In genomic region chr6:155117266-155117665, GRCh38 we compare ENCODE assay signal across 16 cellular contexts.
A peak's percentile ranks its signal among the peaks of the same experiment; 100 is the strongest.
DNase-seq lines count a peak whose midpoint lies in the region; ATAC-seq, FAIRE-seq and TF ChIP-seq lines count a peak whose summit lies in the region.
"Had no signal": no experiment of that assay in that cellular context is flagged by ENCODE, and none has a peak within 500 bp of the region (broad histone marks: within the 10 kb centered on the region; RNA-seq: fewer than 3 reads in every experiment).

No MANE protein-coding gene starts in this region.

- H3K27me3 Mint-ChIP-seq in MCF 10A (ENCODE audit: insufficient read depth, unreplicated experiment): peaks cover 14% of the 10 kb centered on the region
- H3K27me3 Mint-ChIP-seq in type B pancreatic cell: peaks cover 4% of the 10 kb centered on the region

- CTCF ChIA-PET in MCF 10A (lab: Yijun Ruan, JAX): interaction anchor here (1.0 kb wide), 2 partner anchors 11 to 189 kb away, joined by 3 to 5 read pairs; no protein-coding TSS in a partner anchor

- peaks cover 9% of the 10 kb centered on the region for H3K4me1 Mint-ChIP-seq in MCF 10A (ENCODE audit: insufficient read depth, unreplicated experiment)
- H3K4me1 Mint-ChIP-seq in type B pancreatic cell (ENCODE audit: unreplicated experiment): peaks cover 26% of the 10 kb centered on the region

- no peaks in the 10 kb centered on the region for H3K27me3 ChIP-seq in breast epithelium
- H3K27me3 ChIP-seq in right lobe of liver: no peaks in the 10 kb centered on the region
- H3K27me3 ChIP-seq: uterus had no signal

- H3K4me3 Mint-ChIP-seq in MCF 10A (ENCODE audit: unreplicated experiment) (no peak overlapping the region), type B pancreatic cell (no peak overlapping the region)
- H3K4me3 Mint-ChIP-seq: brain had no signal

- H3K36me3 Mint-ChIP-seq in MCF 10A (ENCODE audit: insufficient read depth, unreplicated experiment) (peaks cover 4% of the 10 kb centered on the region), type B pancreatic cell (no peaks in the 10 kb centered on the region)

- 90% methylated on average over 13 of the region's 14 CpGs for WGBS in right lobe of liver (ENCODE audit: insufficient coverage, low coverage, low lambda C conversion rate, missing lambda C conversion rate)

- ATAC-seq in right lobe of liver: no peak
- ATAC-seq: mucosa of descending colon had no signal

- H3K9ac ChIP-seq in SK-N-MC (ENCODE audit: insufficient read length): no peak overlapping the region

- no TSS peak for BruUV-seq in MCF 10A (replicated peaks; lab: Mats Ljungman, UMichigan)

- POLR2A ChIA-PET in MCF 10A (lab: Yijun Ruan, JAX): no interaction called here

- TF ChIP-seq POLR2A in breast epithelium (IDR thresholded peaks at IDR 0.05): no peak
- no peak for TF ChIP-seq POLR2A in right lobe of liver (IDR thresholded peaks at IDR 0.05)

- peak; percentile 38 for DNase-seq in MCF 10A (ENCODE audit: unreplicated experiment)
- no peak for DNase-seq in breast epithelium (ENCODE audit: low spot score in 2 of 2)
- DNase-seq in SK-N-MC (ENCODE audit: low read depth, low spot score): no peak
- DNase-seq in fibroblast of peridontal ligament (ENCODE audit: extremely low read depth): peak; percentile 91
- no peak for DNase-seq in urothelium cell line (ENCODE audit: low spot score)
- no peak for DNase-seq in type B pancreatic cell (ENCODE audit: extremely low spot score, unreplicated experiment)
- DNase-seq in activated effector memory CD4-positive, alpha-beta T cell treated with Interleukin-2 at 50 U/mL for 16 hours: no peak
- DNase-seq in right lobe of liver: no peak
- DNase-seq: GOT3; mucosa of descending colon; NCI-H1436 treated with DMSO at 0.1 percent for 48 hours; SIG-M5; stimulated activated CD4-positive, alpha-beta T cell treated with anti-CD3 and anti-CD28 coated beads, Interleukin-1b, Interleukin-23, amount 100 ng/mL, for 48 hours; uterus had no signal

- H3K4me3 ChIP-seq in breast epithelium: no peak overlapping the region
- H3K4me3 ChIP-seq in SK-N-MC: no peak overlapping the region
- H3K4me3 ChIP-seq in right lobe of liver: no peak overlapping the region
- H3K4me3 ChIP-seq: mucosa of descending colon, uterus had no signal

- H3K9me3 Mint-ChIP-seq in MCF 10A (ENCODE audit: unreplicated experiment) (no peaks in the 10 kb centered on the region), type B pancreatic cell (no peaks in the 10 kb centered on the region)

- H3K27ac ChIP-seq in breast epithelium (no peak overlapping the region), SK-N-MC (peak overlapping the region; percentile 79), right lobe of liver (no peak overlapping the region)
- H3K27ac ChIP-seq: uterus, VCaP had no signal

- H3K9me3 ChIP-seq in breast epithelium (no peaks in the 10 kb centered on the region), SK-N-MC (ENCODE audit: low read depth, low read length) (no peaks in the 10 kb centered on the region), right lobe of liver (no peaks in the 10 kb centered on the region)
- H3K9me3 ChIP-seq: mucosa of descending colon, uterus had no signal

- H3K4me1 ChIP-seq in breast epithelium (no peaks in the 10 kb centered on the region), right lobe of liver (no peaks in the 10 kb centered on the region)
- H3K4me1 ChIP-seq: uterus had no signal

- H3K27ac Mint-ChIP-seq in MCF 10A (ENCODE audit: low read depth, unreplicated experiment) (no peak overlapping the region), type B pancreatic cell (no peak overlapping the region)
- H3K27ac Mint-ChIP-seq: brain had no signal

- intact Hi-C loops in MCF 10A (cut with micrococcal nuclease) (no loop called here), breast epithelium (cut with DNase I; ENCODE audit: low total_unique reads) (no loop called here), right lobe of liver (cut with DNase I) (no loop called here)

- H3K36me3 ChIP-seq in breast epithelium (no peaks in the 10 kb centered on the region), SK-N-MC (ENCODE audit: insufficient read depth, low read length) (no peaks in the 10 kb centered on the region), right lobe of liver (no peaks in the 10 kb centered on the region)
- H3K36me3 ChIP-seq: uterus had no signal

- no peak for TF ChIP-seq CTCF in MCF 10A (IDR thresholded peaks at IDR 0.05; ENCODE audit: unreplicated experiment)
- no peak for TF ChIP-seq CTCF in breast epithelium (IDR thresholded peaks at IDR 0.05)
- TF ChIP-seq CTCF in type B pancreatic cell (conservative IDR thresholded peaks at IDR 0.05): no peak
- TF ChIP-seq CTCF in right lobe of liver (IDR thresholded peaks at IDR 0.05): no peak

- FAIRE-seq in urothelium cell line (lab: Jason Lieb, UNC): peak; percentile 87

Comparison
In these comparisons a context has a peak if more than half of its experiments do, and no peak if none do; other contexts are left out.
1. DNase-seq: peak in MCF 10A (single experiment) and fibroblast of peridontal ligament (single experiment); none in breast epithelium (0 of 2), SK-N-MC (single experiment), urothelium cell line (single experiment), type B pancreatic cell (single experiment), activated effector memory CD4-positive, alpha-beta T cell treated with Interleukin-2 at 50 U/mL for 16 hours (single experiment) and right lobe of liver (0 of 3).